ENCODE assay signal across 19 cellular contexts in the genomic region with DNA sequence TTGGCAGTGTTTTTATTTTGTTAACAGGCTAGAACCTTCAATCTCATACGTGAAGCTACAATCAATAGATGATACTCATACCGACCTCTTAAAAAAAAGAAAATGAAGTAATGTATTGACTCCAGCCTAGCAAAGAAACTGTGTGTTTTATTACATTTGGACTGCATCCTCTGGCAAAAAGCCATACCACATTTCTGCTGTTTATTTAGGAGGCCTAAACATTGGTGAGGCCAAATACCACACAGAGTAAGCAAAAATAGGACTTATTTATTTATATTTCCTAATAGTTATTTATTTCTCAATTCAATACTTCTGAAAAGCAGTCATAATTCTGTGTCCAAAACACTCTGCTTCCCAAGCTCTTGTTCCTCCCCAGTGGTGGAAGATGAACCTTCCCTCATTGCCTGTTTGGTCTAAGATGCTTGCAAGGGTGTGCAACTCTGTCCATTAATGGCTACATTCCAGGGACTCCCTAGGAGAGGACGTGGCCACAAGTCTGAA.
DNase-seq lines count a peak whose midpoint lies in the region; ATAC-seq and TF ChIP-seq lines count a peak whose summit lies in the region.
"Had no signal": no experiment of that assay in that cellular context is flagged by ENCODE, and none has a peak within 500 bp of the region (broad histone marks: within the 10 kb centered on the region; RNA-seq: fewer than 3 reads in every experiment).

No MANE protein-coding gene starts in this region.

- ATAC-seq in T-helper 17 cell (no peak), esophagus mucosa (no peak)
- ATAC-seq: upper lobe of right lung, WTC11 had no signal

- DNase-seq in MCF 10A (ENCODE audit: unreplicated experiment), result peak; percentile 62
- DNase-seq in breast epithelium (ENCODE audit: low spot score in 2 of 2), result no peak
- peak; percentile 41 to 72 for DNase-seq in cardiac fibroblast (ENCODE audit: low read depth in 2 of 2)
- peak; percentile 22 for DNase-seq in foreskin melanocyte
- no peak for DNase-seq in vagina (ENCODE audit: extremely low spot score in 2 of 2)
- DNase-seq in T-helper 17 cell, result no peak
- DNase-seq in activated CD4-positive, alpha-beta memory T cell treated with anti-CD3 and anti-CD28 coated beads for 36 hours, result no peak
- DNase-seq: adrenal gland; kidney; mesendoderm; NCI-H1436 treated with DMSO at 0.1 percent for 48 hours; nephron progenitor cell; stimulated activated CD4-positive, alpha-beta T cell treated with anti-CD3 and anti-CD28 coated beads, Interleukin-15, amount 100 ng/mL, for 24 hours; stimulated activated naive CD4-positive, alpha-beta T cell; upper lobe of right lung had no signal

- CTCF ChIA-PET in MCF 10A (lab: Yijun Ruan, JAX), result no interaction called here
- CTCF ChIA-PET in activated CD4-positive, alpha-beta memory T cell treated with anti-CD3 and anti-CD28 coated beads for 36 hours (lab: Charles Lee), result no interaction called here

- no peaks in the 10 kb centered on the region for H3K27me3 Mint-ChIP-seq in MCF 10A (ENCODE audit: insufficient read depth, unreplicated experiment)
- no peaks in the 10 kb centered on the region for H3K27me3 Mint-ChIP-seq in T-helper 17 cell
- no peaks in the 10 kb centered on the region for H3K27me3 Mint-ChIP-seq in activated CD4-positive, alpha-beta memory T cell treated with anti-CD3 and anti-CD28 coated beads for 36 hours

- POLR2A ChIA-PET in MCF 10A (lab: Yijun Ruan, JAX), result interaction anchor here (0.6 to 1.0 kb wide), 3 partner anchors 29 to 115 kb away, joined by 3 read pairs; no protein-coding TSS in a partner anchor
- POLR2A ChIA-PET in activated CD4-positive, alpha-beta memory T cell treated with anti-CD3 and anti-CD28 coated beads for 36 hours (lab: Charles Lee), result no interaction called here

- H3K27me3 ChIP-seq in breast epithelium, result no peaks in the 10 kb centered on the region
- no peaks in the 10 kb centered on the region for H3K27me3 ChIP-seq in vagina
- H3K27me3 ChIP-seq: adrenal gland, upper lobe of right lung had no signal

- no peaks in the 10 kb centered on the region for H3K9me3 Mint-ChIP-seq in MCF 10A (ENCODE audit: unreplicated experiment)
- no peaks in the 10 kb centered on the region for H3K9me3 Mint-ChIP-seq in activated CD4-positive, alpha-beta memory T cell treated with anti-CD3 and anti-CD28 coated beads for 36 hours
- H3K9me3 Mint-ChIP-seq: nephron progenitor cell had no signal

- TF ChIP-seq POLR2A in breast epithelium (IDR thresholded peaks at IDR 0.05) (no peak), vagina (IDR thresholded peaks at IDR 0.05) (no peak)

- intact Hi-C loops in MCF 10A (cut with micrococcal nuclease), result no loop called here
- intact Hi-C loops in breast epithelium (cut with DNase I; ENCODE audit: low total_unique reads), result no loop called here
- intact Hi-C loops in vagina (cut with DNase I), result no loop called here
- intact Hi-C loops in activated CD4-positive, alpha-beta memory T cell treated with anti-CD3 and anti-CD28 coated beads for 36 hours (cut with micrococcal nuclease), result loop anchor here (2.0 kb wide), 1 partner anchor 161 kb away; no protein-coding TSS in a partner anchor

- H3K4me1 Mint-ChIP-seq in MCF 10A (ENCODE audit: insufficient read depth, unreplicated experiment) (peaks cover 5% of the 10 kb centered on the region), T-helper 17 cell (peaks cover 9% of the 10 kb centered on the region)
- peaks cover 16% of the 10 kb centered on the region for H3K4me1 Mint-ChIP-seq in activated CD4-positive, alpha-beta memory T cell treated with anti-CD3 and anti-CD28 coated beads for 36 hours (ENCODE audit: low read depth)
- H3K4me1 Mint-ChIP-seq: nephron progenitor cell had no signal

- BruUV-seq in MCF 10A (replicated peaks; lab: Mats Ljungman, UMichigan), result no TSS peak

- H3K4me1 ChIP-seq in breast epithelium (no peaks in the 10 kb centered on the region), vagina (peaks cover 13% of the 10 kb centered on the region)
- H3K4me1 ChIP-seq: adrenal gland, upper lobe of right lung had no signal

- no peaks in the 10 kb centered on the region for H3K36me3 Mint-ChIP-seq in MCF 10A (ENCODE audit: insufficient read depth, unreplicated experiment)
- H3K36me3 Mint-ChIP-seq in T-helper 17 cell (ENCODE audit: low read depth), result no peaks in the 10 kb centered on the region
- H3K36me3 Mint-ChIP-seq in activated CD4-positive, alpha-beta memory T cell treated with anti-CD3 and anti-CD28 coated beads for 36 hours, result no peaks in the 10 kb centered on the region
- H3K36me3 Mint-ChIP-seq: CD14-positive monocyte, WTC11 had no signal

- H3K36me3 ChIP-seq in breast epithelium (no peaks in the 10 kb centered on the region), vagina (no peaks in the 10 kb centered on the region)
- H3K36me3 ChIP-seq: adrenal gland, upper lobe of right lung had no signal

- H3K4me3 ChIP-seq in breast epithelium (no peak overlapping the region), cardiac fibroblast (replicated peaks in 1 of 2; ENCODE audit: low read depth in 2 of 2, low read length in 2 of 2) (no peak overlapping the region), vagina (no peak overlapping the region)
- H3K4me3 ChIP-seq: adrenal gland, upper lobe of right lung had no signal

- H3K27ac Mint-ChIP-seq in MCF 10A (ENCODE audit: low read depth, unreplicated experiment), result no peak overlapping the region
- no peak overlapping the region for H3K27ac Mint-ChIP-seq in T-helper 17 cell
- H3K27ac Mint-ChIP-seq in activated CD4-positive, alpha-beta memory T cell treated with anti-CD3 and anti-CD28 coated beads for 36 hours, result no peak overlapping the region
- H3K27ac Mint-ChIP-seq: CD14-positive monocyte, nephron progenitor cell, WTC11 had no signal

- H3K27ac ChIP-seq in breast epithelium (peak overlapping the region in 1 of 2 donors; percentile 62), vagina (peak overlapping the region; percentile 84)
- H3K27ac ChIP-seq: 22Rv1, adrenal gland, upper lobe of right lung had no signal

- TF ChIP-seq CTCF in MCF 10A (IDR thresholded peaks at IDR 0.05; ENCODE audit: unreplicated experiment) (no peak), breast epithelium (IDR thresholded peaks at IDR 0.05) (no peak), cardiac fibroblast (IDR thresholded peaks at IDR 0.05; ENCODE audit: low read depth, low read length) (no peak), vagina (IDR thresholded peaks at IDR 0.05) (no peak)

- H3K9me3 ChIP-seq in breast epithelium, result no peaks in the 10 kb centered on the region
- H3K9me3 ChIP-seq in vagina, result no peaks in the 10 kb centered on the region
- H3K9me3 ChIP-seq in T-helper 17 cell (ENCODE audit: control insufficient read depth, low read length, poor library complexity, severe bottlenecking), result no peaks in the 10 kb centered on the region
- H3K9me3 ChIP-seq: upper lobe of right lung had no signal

- H3K4me3 Mint-ChIP-seq in MCF 10A (ENCODE audit: unreplicated experiment), result no peak overlapping the region
- no peak overlapping the region for H3K4me3 Mint-ChIP-seq in T-helper 17 cell
- no peak overlapping the region for H3K4me3 Mint-ChIP-seq in activated CD4-positive, alpha-beta memory T cell treated with anti-CD3 and anti-CD28 coated beads for 36 hours
- H3K4me3 Mint-ChIP-seq: CD14-positive monocyte, nephron progenitor cell, WTC11 had no signal

Comparison
In these comparisons a context has a peak if more than half of its experiments do, and no peak if none do; other contexts are left out.
1. DNase-seq: peak in MCF 10A (single experiment), cardiac fibroblast (2 of 2) and foreskin melanocyte (single experiment); none in breast epithelium (0 of 2), vagina (0 of 2), T-helper 17 cell (0 of 3) and activated CD4-positive, alpha-beta memory T cell treated with anti-CD3 and anti-CD28 coated beads for 36 hours (single experiment).